17 cellular contexts compared by ENCODE assay signal in genomic region chrX:13827693-13828092, GRCh38. TPM values are rescaled to one million over a fixed set of nuclear protein-coding genes. Genes with fewer than 3 reads are reported as not detected.
"Had no signal": no experiment of that assay in that cellular context is flagged by ENCODE, and none has a peak within 500 bp of the region (broad histone marks: within the 10 kb centered on the region; RNA-seq: fewer than 3 reads in every experiment).

No MANE protein-coding gene starts in this region.

- H3K36me3 ChIP-seq: brain microvascular endothelial cell, left lung, right atrium auricular region, WERI-Rb-1 had no signal

- FAIRE-seq: keratinocyte had no signal

- H3K4me3 ChIP-seq: left lung, right atrium auricular region had no signal

- H3K4me1 ChIP-seq: left lung, right atrium auricular region had no signal

- H3K9me3 ChIP-seq: left lung, right atrium auricular region had no signal

- H3K27me3 ChIP-seq: brain microvascular endothelial cell, left lung, right atrium auricular region had no signal

- H3K27ac ChIP-seq: brain microvascular endothelial cell, left lung, right atrium auricular region, WERI-Rb-1 had no signal

- DNase-seq: activated CD4-positive, alpha-beta T cell treated with anti-CD3 and anti-CD28 coated beads for 1 hour; activated gamma-delta T cell treated with Interleukin-2 at 50 U/mL for 16 hours; activated T-cell treated with anti-CD3 and anti-CD28 coated beads for 4 hours; brain microvascular endothelial cell; effector memory CD4-positive, alpha-beta T cell; foreskin melanocyte; left lung; occipital lobe; stimulated activated CD4-positive, alpha-beta T cell treated with anti-CD3 and anti-CD28 coated beads, Interleukin-2, amount 100 ng/mL, for 24 hours; SW 1271; T-helper 2 cell; trophoblast cell; WERI-Rb-1 had no signal

- ATAC-seq: left lung had no signal

RNA-seq across cellular contexts. Expression of gene GPM6B, which starts 10.8 kb away (rescaled TPM):
- total RNA-seq: activated T-helper 1 cell treated with anti-CD3 and anti-CD28 coated beads, Interleukin-12 subunit alpha, Interleukin-12 subunit beta, Interleukin-2, Interleukin-4 antibody, amounts not matched to agents 30 ng/mL and 10 ng/mL and 1 ng/mL, durations not matched to agents 14 hours and 24 hours and 36 hours; endothelial cell of umbilical vein had no signal
